ENCODE assay signal across 8 cellular contexts in the genomic region with DNA sequence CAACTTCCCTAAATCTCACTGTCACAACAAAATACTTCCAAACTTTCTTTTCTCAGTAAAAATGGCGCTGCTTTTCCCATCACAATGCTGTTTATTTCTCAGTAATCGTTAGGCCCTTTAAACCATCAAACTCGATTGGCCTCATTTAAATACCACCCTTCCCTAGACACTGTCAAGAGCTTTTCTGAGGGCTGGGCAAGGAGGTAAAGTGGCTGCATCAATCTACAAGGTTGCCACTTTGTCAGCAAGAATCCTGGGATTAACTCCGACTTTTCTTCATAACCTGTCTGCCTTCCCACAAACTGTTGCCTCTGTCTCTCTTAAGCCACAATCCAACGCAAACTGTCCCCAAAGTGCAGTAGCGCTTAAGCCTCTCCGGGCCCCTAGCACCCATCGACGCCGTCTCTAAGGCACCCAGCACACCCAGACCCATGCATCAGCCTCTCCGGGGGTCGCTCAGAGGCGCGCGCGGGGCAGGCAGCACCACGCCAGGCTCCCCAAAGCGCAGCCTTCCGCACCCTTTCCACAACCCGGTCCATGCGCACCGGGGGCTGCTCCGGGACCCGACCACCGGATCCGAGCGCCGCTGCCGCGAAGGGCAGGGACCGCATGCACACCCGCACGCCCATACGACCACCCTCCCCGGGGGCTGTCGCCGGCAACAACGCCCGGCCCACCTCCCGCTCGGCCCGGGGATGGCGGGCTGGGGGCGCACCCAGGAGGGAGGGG. TPM values are rescaled to one million over a fixed set of nuclear protein-coding genes. Genes with fewer than 3 reads are reported as not detected.
DNase-seq lines count a peak whose midpoint lies in the region; ATAC-seq, FAIRE-seq and TF ChIP-seq lines count a peak whose summit lies in the region.

No MANE protein-coding gene starts in this region.

- TF ChIP-seq CTCF in BE2C (IDR thresholded peaks at IDR 0.05; ENCODE audit: low read depth, low read length) = no peak
- no peak for TF ChIP-seq CTCF in OCI-LY7 (conservative IDR thresholded peaks at IDR 0.05; ENCODE audit: low read length)
- no peak for TF ChIP-seq CTCF in GM12878 (IDR thresholded peaks at IDR 0.05 in 2 of 3, conservative IDR thresholded peaks at IDR 0.05 in 1 of 3; ENCODE audit: control insufficient read depth in 2 of 3, extremely low read depth in 1 of 3, insufficient read depth in 1 of 3, low read depth in 3 of 3, low read length in 3 of 3)

- in situ Hi-C loops in GM12878 (cut with MboI) = no loop called here

- SMC1A ChIA-PET in GM12878 (lab: Charles Lee; ENCODE audit: uncharacterized antibody, unreplicated experiment) = interaction anchor here (1.5 to 8.2 kb wide), 2 partner anchors 15 to 111 kb away, joined by 4 to 101 read pairs; no protein-coding TSS in a partner anchor

- H3K9me3 ChIP-seq in BE2C (no peaks in the 10 kb centered on the region), OCI-LY7 (ENCODE audit: low read length) (no peaks in the 10 kb centered on the region), GM12878 (replicated peaks; ENCODE audit: control insufficient read depth, insufficient read depth, low read length) (no peaks in the 10 kb centered on the region), iPS-18c (ENCODE audit: control insufficient read depth, insufficient read depth, low read length) (no peaks in the 10 kb centered on the region), skeletal muscle satellite cell (replicated peaks; ENCODE audit: low read length) (no peaks in the 10 kb centered on the region)

- no peak for TF ChIP-seq RAD21 in GM12878 (IDR thresholded peaks at IDR 0.05; ENCODE audit: insufficient read depth, low read depth, low read length)

- H3K27me3 ChIP-seq in BE2C = no peaks in the 10 kb centered on the region
- no peaks in the 10 kb centered on the region; a peak in 1 of 4 replicates for H3K27me3 ChIP-seq in GM12878 (replicated peaks in 1 of 2; ENCODE audit: control insufficient read depth in 2 of 2, insufficient read depth in 2 of 2, low read length in 1 of 2)
- no peaks in the 10 kb centered on the region for H3K27me3 ChIP-seq in skeletal muscle satellite cell (ENCODE audit: control insufficient read depth, insufficient read depth, low read length)

- H3K9ac ChIP-seq in GM12878 (ENCODE audit: control insufficient read depth, insufficient read depth, low read length) (peak overlapping the region; percentile 7; the same call in 1 of the 2 replicates), skeletal muscle satellite cell (ENCODE audit: low read depth, low read length) (peak overlapping the region; percentile 75)

- no peak for TF ChIP-seq EP300 in GM12878 (IDR thresholded peaks at IDR 0.05; ENCODE audit: borderline replicate concordance in 1 of 2, control insufficient read depth in 1 of 2, low read depth in 2 of 2, low read length in 2 of 2)

- peak overlapping the region; percentile 71 for H3K4me3 ChIP-seq in BE2C (ENCODE audit: low read depth, low read length)
- peak overlapping the region; percentile 63 for H3K4me3 ChIP-seq in OCI-LY7 (ENCODE audit: low read depth, low read length, poor library complexity, severe bottlenecking)
- peak overlapping the region; percentile 71 for H3K4me3 ChIP-seq in GM12878
- H3K4me3 ChIP-seq in iPS-18c (ENCODE audit: insufficient read depth, low read depth, low read length) = peak overlapping the region; percentile 83
- H3K4me3 ChIP-seq in skeletal muscle satellite cell (ENCODE audit: low read length) = peak overlapping the region; percentile 91

- CTCF ChIA-PET in OCI-LY7 (lab: Charles Lee; ENCODE audit: unreplicated experiment) (no interaction called here), GM12878 (lab: Yijun Ruan, JAX) (interaction anchor here (1.9 kb wide), 1 partner anchor 17 kb away, joined by 8 read pairs; no protein-coding TSS in a partner anchor)

- FAIRE-seq in GM12878 (lab: Jason Lieb, UNC) = no peak

- H2AFZ ChIP-seq in OCI-LY7 (ENCODE audit: low read length) (no peak overlapping the region), GM12878 (ENCODE audit: control insufficient read depth, low read depth, low read length) (peak overlapping the region; percentile 48)

- WGBS in GM12878 (ENCODE audit: insufficient coverage, insufficient replicate concordance, low lambda C conversion rate, missing lambda C conversion rate) = 22% methylated on average over 26 of the region's 44 CpGs

- peaks cover 14% of the 10 kb centered on the region for H3K4me1 ChIP-seq in BE2C
- H3K4me1 ChIP-seq in OCI-LY7 (ENCODE audit: insufficient read depth, low read length, poor library complexity, severe bottlenecking) = peaks cover 12% of the 10 kb centered on the region
- H3K4me1 ChIP-seq in GM12878 (ENCODE audit: control insufficient read depth, insufficient read depth, low read length) = no peaks in the 10 kb centered on the region; the same call in 1 of the 2 replicates
- peaks cover 29% of the 10 kb centered on the region for H3K4me1 ChIP-seq in skeletal muscle satellite cell (ENCODE audit: control insufficient read depth, insufficient read depth, low read length)

- POLR2A ChIA-PET in OCI-LY7 (lab: Charles Lee) (no interaction called here), GM12878 (lab: Charles Lee) (interaction anchor here (0.7 to 4.0 kb wide), 2 partner anchors 18 to 782 kb away, joined by 3 to 18 read pairs; no protein-coding TSS in a partner anchor)

- peak overlapping the region; percentile 62; the same call in 1 of the 2 replicates for H3K4me2 ChIP-seq in OCI-LY7 (ENCODE audit: low read length)
- H3K4me2 ChIP-seq in GM12878 (ENCODE audit: control insufficient read depth, insufficient read depth) = peak overlapping the region; percentile 89
- peak overlapping the region; percentile 92 for H3K4me2 ChIP-seq in skeletal muscle satellite cell (ENCODE audit: low read length)

- intact Hi-C loops in OCI-LY7 (cut with micrococcal nuclease; ENCODE audit: unreplicated experiment) (no loop called here), GM12878 (cut with micrococcal nuclease; ENCODE audit: unreplicated experiment) (loop anchor here (2.0 to 5.0 kb wide), 3 partner anchors 90 to 140 kb away; no protein-coding TSS in a partner anchor)

- no peaks in the 10 kb centered on the region for H3K9me2 ChIP-seq in OCI-LY7 (ENCODE audit: insufficient read depth, low read length)

- H3K36me3 ChIP-seq in BE2C = no peaks in the 10 kb centered on the region; the same call in 1 of the 2 replicates
- no peaks in the 10 kb centered on the region for H3K36me3 ChIP-seq in OCI-LY7 (ENCODE audit: insufficient read depth, low read length)
- H3K36me3 ChIP-seq in GM12878 (ENCODE audit: control insufficient read depth in 2 of 2, insufficient read depth in 2 of 2, low read length in 1 of 2) = no peaks in the 10 kb centered on the region
- no peaks in the 10 kb centered on the region for H3K36me3 ChIP-seq in skeletal muscle satellite cell (ENCODE audit: insufficient read depth, low read length)

- H4K20me1 ChIP-seq in OCI-LY7 (ENCODE audit: insufficient read depth, low read length) = no peaks in the 10 kb centered on the region
- no peaks in the 10 kb centered on the region for H4K20me1 ChIP-seq in GM12878 (ENCODE audit: control insufficient read depth, insufficient read depth)

- no peak for TF ChIP-seq POLR2A in GM12878 (IDR thresholded peaks at IDR 0.05; ENCODE audit: low read depth, low read length)

- no peak overlapping the region for H3K27ac ChIP-seq in OCI-LY7 (ENCODE audit: low read depth, low read length, poor library complexity, severe bottlenecking)
- no peak overlapping the region for H3K27ac ChIP-seq in GM12878 (ENCODE audit: control insufficient read depth, insufficient read depth)

- RAD21 ChIA-PET in GM12878 (lab: Charles Lee; ENCODE audit: unreplicated experiment) = interaction anchor here (1.1 to 4.3 kb wide), 3 partner anchors 14 to 90 kb away, joined by 3 to 19 read pairs (median 15); no protein-coding TSS in a partner anchor

- BruUV-seq in OCI-LY7 (replicated peaks; lab: Mats Ljungman, UMichigan) (no TSS peak), GM12878 (replicated peaks; lab: Mats Ljungman, UMichigan) (no TSS peak)

- DNase-seq in BE2C = peak; percentile 38
- no peak for DNase-seq in OCI-LY7 (ENCODE audit: low spot score)
- DNase-seq in GM12878 (ENCODE audit: low read depth, low spot score) = no peak
- no peak for DNase-seq in HuH-7 (ENCODE audit: low spot score)

- ATAC-seq in GM21528 (IDR thresholded peaks at IDR 0.05; ENCODE audit: low FRiP score, unreplicated experiment) (peak; percentile 27), GM12878 (peak; percentile 43), GM18517 (IDR thresholded peaks at IDR 0.05; ENCODE audit: unreplicated experiment) (no peak)

- H3K79me2 ChIP-seq in OCI-LY7 (ENCODE audit: insufficient read depth, low read depth, low read length) (no peaks in the 10 kb centered on the region), GM12878 (ENCODE audit: control insufficient read depth, insufficient read depth, low read length) (peaks cover 8% of the 10 kb centered on the region)

TF ChIP-seq in GM12878, 131 proteins besides CTCF, POLR2A, EP300 and RAD21:
- TF ChIP-seq DPF2 (IDR thresholded peaks at IDR 0.05) (0 out of 2 replicates have a peak, but pooled peaks have one; percentile 22), IKZF1 (conservative IDR thresholded peaks at IDR 0.05) (peak; percentile 28; the same call in 1 of the 2 replicates), YBX1 (IDR thresholded peaks at IDR 0.05) (no peak)

RNA-seq across cellular contexts. Expression of gene MBOAT2, which starts 0.7 kb away (rescaled TPM):
- polyA plus RNA-seq in BE2C (2012; ENCODE audit: insufficient read depth, insufficient read length, low read depth) = 14.1 TPM
- 0.15 and 0.28 TPM in 2 replicates for total RNA-seq in OCI-LY7 (2014; rRNA removed; shearing (Covaris generic))
- 0.70 and 0.93 TPM in 2 replicates for total RNA-seq in OCI-LY7 (2022)
- 38.6 and 46.9 TPM in 2 replicates for total RNA-seq in GM12878 (2013; cell fraction: nucleolus; rRNA removed)
- total RNA-seq in GM12878 (2014; rRNA removed) = 1.2 and 1.6 TPM in 2 replicates
- total RNA-seq in GM12878 (2014; rRNA removed; fragmentation: Illumina TruSeq; extraction: Trizol) = 1.8 TPM in 2 replicates
- total RNA-seq in GM12878 (2021) = 1.5 and 2.1 TPM in 2 replicates
- polyA plus RNA-seq in GM12878 (2011; ENCODE audit: low read depth) = 1.5 TPM
- 40.6 and 48.2 TPM in 2 replicates for polyA plus RNA-seq in GM12878 (2011; rRNA removed)
- polyA plus RNA-seq in GM12878 (2011; cell fraction: cytosol; rRNA removed) = 17.4 and 17.6 TPM in 2 replicates
- polyA plus RNA-seq in GM12878 (2011; cell fraction: nucleus; rRNA removed) = 78.0 and 79.8 TPM in 2 replicates
- 3.7 and 4.3 TPM in 2 replicates for polyA plus RNA-seq in GM12878 (2012)
- 1.9 and 3.3 TPM in 2 replicates for polyA plus RNA-seq in GM12878 (2014; fragmentation: Illumina TruSeq; extraction: Trizol)
- polyA plus RNA-seq in GM12878 (2014; fragmentation: Nextera tagmentation; extraction: Ambion mirVana) = 1 to 10 TPM in 1 of 2 experiments, under 1 TPM in 1; 0.08 to 1.3 TPM
- polyA plus RNA-seq in GM12878 (2014; rRNA removed) = 2.0 and 2.6 TPM in 2 replicates
- 1 to 10 TPM; 1.2 to 1.7 TPM for polyA plus RNA-seq in GM12878 (2016; fragmentation: Nextera tagmentation; extraction: Ambion mirVana)
- 33.9 and 37.0 TPM in 2 replicates for polyA minus RNA-seq in GM12878 (2011; rRNA and poly(A)+ RNA removed)
- polyA minus RNA-seq in GM12878 (2011; cell fraction: cytosol; rRNA and poly(A)+ RNA removed) = 10.3 and 12.8 TPM in 2 replicates
- polyA minus RNA-seq in GM12878 (2011; cell fraction: nucleus; rRNA and poly(A)+ RNA removed) = 14.0 and 35.6 TPM in 2 replicates
- total RNA-seq in skeletal muscle satellite cell (2012; rRNA removed) = 15.9 and 17.5 TPM in 2 replicates
